In the genomic region with DNA sequence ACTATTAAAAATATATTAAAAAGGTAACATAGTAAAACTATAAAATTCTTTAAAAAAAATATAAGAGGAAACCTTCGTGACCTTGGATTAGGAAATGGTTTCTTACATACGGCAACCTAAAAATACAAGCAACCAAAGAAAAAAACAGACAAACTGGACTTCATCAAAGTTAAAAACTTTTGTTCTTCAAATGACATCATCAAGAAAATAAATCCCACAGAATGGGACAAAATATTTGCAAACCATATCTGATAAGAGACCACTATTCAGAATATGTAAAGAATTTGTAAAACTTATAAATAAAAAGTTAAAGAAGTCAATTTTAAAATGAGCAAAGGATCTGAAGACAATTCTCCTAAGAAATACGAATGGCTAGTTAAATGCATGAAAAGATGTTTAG, we compare ENCODE assay signal across 22 cellular contexts.
"Had no signal": no experiment of that assay in that cellular context is flagged by ENCODE, and none has a peak within 500 bp of the region (broad histone marks: within the 10 kb centered on the region; RNA-seq: fewer than 3 reads in every experiment).

No MANE protein-coding gene starts in this region.

- FAIRE-seq: HTR-8/SVneo had no signal

- H3K9ac ChIP-seq: KMS-11 had no signal

- H3K9me3 ChIP-seq: SJSA1 had no signal

- H3K27ac ChIP-seq: HL-60, KMS-11, SJSA1, SK-N-MC had no signal

- DNase-seq: Kasumi-1, MM.1S, NCI-H1092 treated with DMSO at 0.1 percent for 48 hours, NCI-H1436, NCI-H187, NCI-H2029, NCI-H2081 treated with DMSO at 0.1 percent for 48 hours, NCI-H2171, NCI-H226, NCI-H446, NCI-H510A, NCI-H524 treated with DMSO at 0.1 percent for 48 hours, NCI-H69, NCI-H774, Right ventricle myocardium superior, RPMI8226, SIG-M5 had no signal

- H3K27me3 ChIP-seq: SJSA1 had no signal

- H3K4me3 ChIP-seq: SJSA1, SK-N-MC had no signal

- H3K4me1 ChIP-seq: SJSA1 had no signal

- H3K36me3 ChIP-seq: SJSA1 had no signal

- H3K4me2 ChIP-seq: KMS-11 had no signal
